ENCODE assay signal across 9 cellular contexts in the genomic region with DNA sequence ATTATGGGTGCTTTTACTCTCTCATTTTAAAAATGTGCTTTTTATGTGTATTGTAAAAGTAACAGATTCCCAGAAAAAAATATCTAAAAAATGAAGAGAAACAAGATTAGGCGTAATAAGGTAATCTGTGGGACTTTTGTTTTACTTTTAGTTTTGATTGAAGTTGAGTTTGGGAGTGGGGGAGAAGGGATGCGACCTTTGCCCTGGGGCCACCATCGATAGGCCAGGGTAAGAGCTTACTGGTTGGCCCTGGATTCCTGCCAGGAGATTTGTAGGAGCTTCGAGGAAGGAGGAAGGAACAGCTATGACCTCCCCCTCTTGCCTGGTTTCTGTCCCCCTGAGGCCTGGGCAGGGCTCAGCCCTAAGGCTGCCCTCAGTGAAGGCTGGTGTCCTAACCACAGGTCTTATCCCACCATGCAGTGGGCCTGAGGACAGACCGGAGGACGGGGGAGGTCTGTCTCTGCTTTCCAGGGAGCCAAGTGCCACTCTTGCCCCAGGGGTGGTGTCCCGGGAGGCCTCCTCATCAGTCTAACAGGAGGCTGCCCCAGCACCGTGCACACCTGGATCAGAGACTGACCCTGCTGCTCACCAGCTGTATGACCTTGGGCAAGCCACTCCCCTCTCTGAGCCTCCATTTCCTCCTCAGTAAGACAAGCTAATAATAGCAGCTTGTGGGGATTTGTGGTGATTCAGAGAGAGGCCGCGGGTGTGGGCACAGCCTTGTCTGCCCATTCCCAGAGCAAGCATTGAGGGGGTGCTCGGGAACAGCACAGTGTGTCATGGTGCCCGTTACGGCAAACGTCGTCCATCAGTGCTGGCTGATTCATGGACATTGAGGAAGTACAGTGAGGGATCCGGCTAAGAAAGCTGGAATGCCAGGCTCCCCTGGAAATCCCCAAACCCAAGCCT. TPM values are rescaled to one million over a fixed set of nuclear protein-coding genes. Genes with fewer than 3 reads are reported as not detected.
DNase-seq lines count a peak whose midpoint lies in the region; ATAC-seq and TF ChIP-seq lines count a peak whose summit lies in the region.
"Had no signal": no experiment of that assay in that cellular context is flagged by ENCODE, and none has a peak within 500 bp of the region (broad histone marks: within the 10 kb centered on the region; RNA-seq: fewer than 3 reads in every experiment).

No MANE protein-coding gene starts in this region.

- no peaks in the 10 kb centered on the region for H3K79me2 ChIP-seq in KMS-11 (ENCODE audit: insufficient read depth, low read depth)

- peak; percentile 82 to 93 for DNase-seq in ascending aorta (ENCODE audit: low spot score in 2 of 2)
- peak; percentile 82 to 93 for DNase-seq in left colon
- peak in 1 of 2 donors; percentile 78 for DNase-seq in upper lobe of left lung
- no peak for DNase-seq in cerebellar cortex (ENCODE audit: low spot score)
- DNase-seq in stimulated activated CD4-positive, alpha-beta T cell treated with anti-CD3 and anti-CD28 coated beads, Interleukin-12 subunit alpha, Interleukin-12 subunit beta, amount 100 ng/mL, for 4 hours, result no peak
- no peak for DNase-seq in NCI-H2081 treated with DMSO at 0.1 percent for 48 hours (lab: John Stamatoyannopoulos, UW)
- DNase-seq: natural killer cell had no signal

- H4K20me1 ChIP-seq in KMS-11 (ENCODE audit: insufficient read depth), result no peaks in the 10 kb centered on the region

- intact Hi-C loops in ascending aorta (cut with DNase I) (loop anchor here (2.0 kb wide), 1 partner anchor 17 kb away; no protein-coding TSS in a partner anchor), left colon (cut with DNase I, micrococcal nuclease) (no loop called here)

- H3K36me3 ChIP-seq in KMS-11 (ENCODE audit: insufficient read depth) (no peaks in the 10 kb centered on the region), ascending aorta (peaks cover 67 to 72% of the 10 kb centered on the region in 2 donors), upper lobe of left lung (peaks cover 0 to 88% (median 35%) of the 10 kb centered on the region in 4 donors)

- peak overlapping the region; percentile 25; the same call in 1 of the 2 replicates for H2AFZ ChIP-seq in KMS-11 (ENCODE audit: low read depth)

- WGBS in upper lobe of left lung, 2 donors, result 33 to 41% methylated on average over 16 of the region's 16 CpGs

- H3K4me1 ChIP-seq in KMS-11 (ENCODE audit: low read depth, poor library complexity, severe bottlenecking) (peaks cover 11% of the 10 kb centered on the region), ascending aorta (peaks cover 10 to 16% of the 10 kb centered on the region in 2 donors), upper lobe of left lung (peaks cover 49 to 68% (median 52%) of the 10 kb centered on the region in 4 donors)

- TF ChIP-seq CTCF in KMS-11 (conservative IDR thresholded peaks at IDR 0.05; ENCODE audit: low read depth, low read length) (no peak), ascending aorta (IDR thresholded peaks at IDR 0.05) (no peak), upper lobe of left lung (IDR thresholded peaks at IDR 0.05) (no peak)

- TF ChIP-seq EP300 in upper lobe of left lung (IDR thresholded peaks at IDR 0.05), result peak in 3 of 4 donors; percentile 58 to 81 (median 61)

- H3K27me3 ChIP-seq in KMS-11 (ENCODE audit: insufficient read depth, low read depth) (no peaks in the 10 kb centered on the region), ascending aorta (no peaks in the 10 kb centered on the region), upper lobe of left lung (no peaks in the 10 kb centered on the region)

- no peak for TF ChIP-seq POLR2A in upper lobe of left lung (IDR thresholded peaks at IDR 0.05)

- H3K4me3 ChIP-seq in KMS-11 (IDR thresholded peaks at IDR 0.05; ENCODE audit: insufficient read depth, low read depth, low read length) (no peak overlapping the region), ascending aorta (no peak overlapping the region), upper lobe of left lung (no peak overlapping the region)

- ATAC-seq in left colon, result peak; percentile 78
- ATAC-seq in upper lobe of left lung (ENCODE audit: low FRiP score in 2 of 2), result peak; percentile 27 to 50
- ATAC-seq in GM21360 (IDR thresholded peaks at IDR 0.05; ENCODE audit: unreplicated experiment), result no peak

- no peaks in the 10 kb centered on the region for H3K9me3 ChIP-seq in ascending aorta
- no peaks in the 10 kb centered on the region for H3K9me3 ChIP-seq in upper lobe of left lung

- H3K27ac ChIP-seq in KMS-11 (no peak overlapping the region), ascending aorta (peak overlapping the region; percentile 84 to 95), upper lobe of left lung (peak overlapping the region; percentile 73 to 88 (median 86))

- no peak overlapping the region for H3K4me2 ChIP-seq in KMS-11

- H3K9ac ChIP-seq in KMS-11, result no peak overlapping the region

RNA-seq across cellular contexts. Expression of a gene that starts 21.2 kb away (rescaled TPM):
- total RNA-seq in ascending aorta, result 529 TPM
- 10 to 100 TPM; 26.9 to 33.9 TPM for total RNA-seq in left colon
- 100 to 1,000 TPM in 5 of 6 donors, 10 to 100 TPM in 1; 98.7 to 469 (median 290) TPM for total RNA-seq in upper lobe of left lung

Comparison
In these comparisons a context has a peak if more than half of its experiments do, and no peak if none do; other contexts are left out.
1. DNase-seq: peak in ascending aorta (2 of 2) and left colon (2 of 2); none in cerebellar cortex (single experiment), stimulated activated CD4-positive, alpha-beta T cell treated with anti-CD3 and anti-CD28 coated beads, Interleukin-12 subunit alpha, Interleukin-12 subunit beta, amount 100 ng/mL, for 4 hours (single experiment) and NCI-H2081 treated with DMSO at 0.1 percent for 48 hours (single experiment).